ENCODE assay signal across 7 cellular contexts in the genomic region with DNA sequence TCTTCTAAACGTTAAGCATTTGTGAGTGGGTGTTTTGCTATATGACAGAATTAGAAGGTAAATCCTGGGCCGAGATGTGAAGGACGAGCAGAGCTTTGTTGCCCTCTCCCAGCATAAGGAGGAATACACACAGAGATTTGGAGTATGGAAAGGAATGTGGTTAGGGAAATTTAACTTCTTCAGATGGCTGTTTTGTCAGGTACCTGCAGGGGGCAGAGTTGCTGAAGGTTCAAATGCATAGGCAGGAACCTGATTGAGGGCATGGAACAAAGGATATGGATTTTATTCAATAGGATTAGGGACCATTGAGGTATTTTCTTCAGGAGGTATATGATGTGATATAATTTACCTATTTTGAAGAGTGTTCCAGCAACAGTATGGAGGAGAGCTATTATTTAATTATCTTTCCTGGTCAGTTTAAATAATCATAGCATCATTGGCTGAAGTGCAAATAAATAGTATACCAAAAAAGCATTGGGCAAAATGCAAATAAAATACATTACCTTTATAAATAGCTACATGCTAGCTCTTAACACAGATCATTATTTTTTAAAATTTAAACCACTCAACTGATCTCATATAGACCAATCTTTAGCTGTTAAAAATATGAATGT.
DNase-seq lines count a peak whose midpoint lies in the region; ATAC-seq and TF ChIP-seq lines count a peak whose summit lies in the region.

No MANE protein-coding gene starts in this region.

- H3K36me3 ChIP-seq in SU-DHL-6 (ENCODE audit: low read length): no peaks in the 10 kb centered on the region

- ATAC-seq in GM21390 (IDR thresholded peaks at IDR 0.05; ENCODE audit: unreplicated experiment): peak; percentile 75

- no peaks in the 10 kb centered on the region for H3K9me2 ChIP-seq in SU-DHL-6 (replicated peaks; ENCODE audit: insufficient read depth, low read length)

- TF ChIP-seq CTCF in SU-DHL-6 (IDR thresholded peaks at IDR 0.05; ENCODE audit: insufficient read depth, low read length, poor library complexity, severe bottlenecking): peak; percentile 50

- H3K27me3 ChIP-seq in SU-DHL-6 (ENCODE audit: low read length): no peaks in the 10 kb centered on the region

- no peaks in the 10 kb centered on the region for H4K20me1 ChIP-seq in SU-DHL-6 (ENCODE audit: low read depth, low read length)

- no peaks in the 10 kb centered on the region for H3K9me3 ChIP-seq in SU-DHL-6 (ENCODE audit: insufficient read depth, low read length)

- in situ Hi-C loops in G401 (cut with HindIII; ENCODE audit: low sequenced_read_pairs): no loop called here

- H3F3A ChIP-seq in SU-DHL-6 (ENCODE audit: insufficient read depth): no peaks in the 10 kb centered on the region

- no peaks in the 10 kb centered on the region for H3K79me2 ChIP-seq in SU-DHL-6 (ENCODE audit: insufficient read depth, low read length)

- H3K27ac ChIP-seq in SU-DHL-6 (ENCODE audit: low read depth, low read length): no peak overlapping the region

- no peak overlapping the region for H3K4me3 ChIP-seq in SU-DHL-6 (ENCODE audit: insufficient read depth, low read length, poor library complexity, severe bottlenecking)

- no peak overlapping the region for H3K4me2 ChIP-seq in SU-DHL-6 (ENCODE audit: low read depth, low read length, poor library complexity, severe bottlenecking)

- peak; percentile 19 for DNase-seq in G401 (ENCODE audit: low spot score)
- DNase-seq in LHCN-M2 (ENCODE audit: low read depth): peak; percentile 37
- DNase-seq in germinal center (ENCODE audit: low spot score): peak; percentile 8
- DNase-seq in stimulated activated CD4-positive, alpha-beta T cell treated with anti-CD3 and anti-CD28 coated beads, Interleukin-4, amount 100 ng/mL, for 1 hour: peak; percentile 2
- no peak for DNase-seq in 8988T

- no peak overlapping the region for H2AFZ ChIP-seq in SU-DHL-6 (ENCODE audit: low read depth, low read length, severe bottlenecking)

- no peak overlapping the region for H3K9ac ChIP-seq in SU-DHL-6 (ENCODE audit: low read length)
